Comparison of ENCODE assay signal across 8 cellular contexts in genomic region chr17:9002610-9003354, GRCh38. TPM values are rescaled to one million over a fixed set of nuclear protein-coding genes. Genes with fewer than 3 reads are reported as not detected.
A peak's percentile ranks its signal among the peaks of the same experiment; 100 is the strongest.
DNase-seq lines count a peak whose midpoint lies in the region; ATAC-seq and TF ChIP-seq lines count a peak whose summit lies in the region.

No MANE protein-coding gene starts in this region.

- H3K9me3 ChIP-seq in NT2/D1 (ENCODE audit: insufficient read depth, low read length), result no peaks in the 10 kb centered on the region

- ATAC-seq in effector memory CD8-positive, alpha-beta T cell (replicated peaks), result peak; percentile 66

- peak overlapping the region; percentile 60 to 63 for H3K4me3 Mint-ChIP-seq in effector memory CD8-positive, alpha-beta T cell
- peak overlapping the region; percentile 69 to 79 (median 79) for H3K4me3 Mint-ChIP-seq in nephron

- H3K4me3 ChIP-seq in GM08714 (ENCODE audit: low read length) (peak overlapping the region; percentile 39; the same call in 1 of the 2 replicates), NT2/D1 (ENCODE audit: insufficient read length, low read depth) (peak overlapping the region; percentile 36)

- no peaks in the 10 kb centered on the region for H3K9me3 Mint-ChIP-seq in effector memory CD8-positive, alpha-beta T cell
- H3K9me3 Mint-ChIP-seq in nephron, result peaks cover 3% of the 10 kb centered on the region

- peaks cover 2% of the 10 kb centered on the region for H3K4me1 ChIP-seq in NT2/D1 (ENCODE audit: insufficient read depth, insufficient read length)

- peak overlapping the region; percentile 42 for H3K9ac ChIP-seq in NT2/D1 (ENCODE audit: insufficient read length, low read depth)

- H3K27me3 ChIP-seq in NT2/D1 (ENCODE audit: insufficient read depth, insufficient read length), result peaks cover 66% of the 10 kb centered on the region

- peak in 2 of 3 experiments; percentile 22 to 31 for TF ChIP-seq CTCF in nephron (IDR thresholded peaks at IDR 0.05; ENCODE audit: unreplicated experiment in 3 of 3)

- H3K27me3 Mint-ChIP-seq in effector memory CD8-positive, alpha-beta T cell, result peaks cover 59 to 74% of the 10 kb centered on the region in 2 donors
- H3K27me3 Mint-ChIP-seq in nephron (ENCODE audit: low read depth), result peaks cover 89% of the 10 kb centered on the region

- H3K27ac Mint-ChIP-seq in effector memory CD8-positive, alpha-beta T cell, result no peak overlapping the region
- no peak overlapping the region for H3K27ac Mint-ChIP-seq in nephron

- no peaks in the 10 kb centered on the region for H3K36me3 ChIP-seq in NT2/D1 (ENCODE audit: insufficient read depth, insufficient read length, low read length)

- no peak for DNase-seq in NT2/D1 (ENCODE audit: low read depth, low spot score)
- DNase-seq in effector memory CD8-positive, alpha-beta T cell, result peak in 1 of 3 experiments; percentile 11
- DNase-seq in medulla oblongata (ENCODE audit: extremely low spot score), result no peak
- no peak for DNase-seq in dedifferentiated amniotic fluid mesenchymal stem cell (ENCODE audit: extremely low spot score)
- DNase-seq in SHP77 treated with DMSO at 0.1 percent for 48 hours (lab: John Stamatoyannopoulos, UW), result no peak
- no peak for DNase-seq in SK-N-DZ (ENCODE audit: low spot score)

- peaks cover 7 to 13% of the 10 kb centered on the region in 2 donors for H3K4me1 Mint-ChIP-seq in effector memory CD8-positive, alpha-beta T cell (ENCODE audit: low read depth in 2 of 2)
- peaks cover 10% of the 10 kb centered on the region for H3K4me1 Mint-ChIP-seq in nephron

- peaks cover 9% of the 10 kb centered on the region for H3K36me3 Mint-ChIP-seq in effector memory CD8-positive, alpha-beta T cell (ENCODE audit: insufficient read depth)
- H3K36me3 Mint-ChIP-seq in nephron (ENCODE audit: low read depth), result no peaks in the 10 kb centered on the region

RNA-seq across cellular contexts. Expression of gene NTN1, which starts 18.5 kb away (rescaled TPM):
- polyA plus RNA-seq in SK-N-DZ (2014; cell fraction: cytosol; rRNA removed), result 0.02 and 0.27 TPM in 2 replicates
- polyA plus RNA-seq in SK-N-DZ (2014; cell fraction: nucleus; rRNA removed), result 0.20 and 0.42 TPM in 2 replicates

RNA-seq across cellular contexts. Expression of gene PIK3R5, which starts 37.3 kb away (rescaled TPM):
- polyA plus RNA-seq in SK-N-DZ (2014; cell fraction: cytosol; rRNA removed), result not detected in 2 replicates
- not detected in 2 replicates for polyA plus RNA-seq in SK-N-DZ (2014; cell fraction: nucleus; rRNA removed)
